In the genomic region with DNA sequence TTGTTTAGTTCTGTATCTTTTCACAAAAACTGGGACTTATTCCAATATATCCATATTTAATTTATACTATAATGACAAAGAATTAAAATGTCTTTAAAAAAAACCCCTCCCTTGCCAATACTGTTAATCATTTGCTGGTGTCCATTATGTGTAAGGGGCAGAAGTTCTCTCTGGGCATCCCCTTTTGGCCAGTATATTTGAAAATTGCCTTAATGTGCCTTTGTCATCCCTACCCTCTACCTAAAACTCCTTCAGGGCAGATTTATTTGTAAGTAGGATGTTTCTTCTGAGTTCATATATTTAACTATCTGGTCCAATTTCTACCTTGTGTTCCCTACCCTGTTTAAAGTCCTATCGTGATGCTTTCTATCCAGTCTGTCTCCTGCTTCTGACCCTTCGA, we compare ENCODE assay signal across 12 cellular contexts.
DNase-seq lines count a peak whose midpoint lies in the region; ATAC-seq, FAIRE-seq and TF ChIP-seq lines count a peak whose summit lies in the region.
"Had no signal": no experiment of that assay in that cellular context is flagged by ENCODE, and none has a peak within 500 bp of the region (broad histone marks: within the 10 kb centered on the region; RNA-seq: fewer than 3 reads in every experiment).

No MANE protein-coding gene starts in this region.

- H3K4me1 ChIP-seq in psoas muscle = peaks cover 14% of the 10 kb centered on the region
- no peaks in the 10 kb centered on the region for H3K4me1 ChIP-seq in small intestine (ENCODE audit: control insufficient read depth in 2 of 2, insufficient read depth in 1 of 2, low read depth in 1 of 2, low read length in 1 of 2)

- H3K4me3 ChIP-seq in psoas muscle = peak overlapping the region; percentile 20
- no peak overlapping the region for H3K4me3 ChIP-seq in small intestine (ENCODE audit: low read depth in 1 of 2, low read length in 2 of 2)

- H3K36me3 ChIP-seq in psoas muscle (ENCODE audit: insufficient read depth in 1 of 2, low read depth in 1 of 2) (no peaks in the 10 kb centered on the region), small intestine (ENCODE audit: control insufficient read depth in 2 of 2, insufficient read depth in 2 of 2, low read length in 2 of 2) (peaks cover 0 to 2% of the 10 kb centered on the region in 2 donors)
- H3K36me3 ChIP-seq: neutrophil had no signal

- ATAC-seq in GM19043 (IDR thresholded peaks at IDR 0.05; ENCODE audit: low read depth, unreplicated experiment) = peak; percentile 35
- ATAC-seq in HG02642 (IDR thresholded peaks at IDR 0.05; ENCODE audit: poor library complexity, unreplicated experiment) = peak; percentile 28
- ATAC-seq in HG03565 (IDR thresholded peaks at IDR 0.05; ENCODE audit: unreplicated experiment) = peak; percentile 9
- no peak for ATAC-seq in psoas muscle
- no peak for ATAC-seq in natural killer cell

- peaks cover 14 to 16% of the 10 kb centered on the region in 2 donors for H3K4me1 Mint-ChIP-seq in natural killer cell

- no peak for TF ChIP-seq CTCF in psoas muscle (IDR thresholded peaks at IDR 0.05)
- no peak for TF ChIP-seq CTCF in natural killer cell (IDR thresholded peaks at IDR 0.05)

- no peaks in the 10 kb centered on the region for H3K36me3 Mint-ChIP-seq in natural killer cell

- no peaks in the 10 kb centered on the region for H3K9me3 Mint-ChIP-seq in natural killer cell

- H3K4me3 Mint-ChIP-seq in natural killer cell = no peak overlapping the region

- H3K27me3 ChIP-seq in psoas muscle (ENCODE audit: insufficient read depth in 3 of 3, low read length in 2 of 3) = no peaks in the 10 kb centered on the region
- H3K27me3 ChIP-seq in small intestine (ENCODE audit: control insufficient read depth in 2 of 2, insufficient read depth in 2 of 2, low read length in 2 of 2) = no peaks in the 10 kb centered on the region
- H3K27me3 ChIP-seq: neutrophil had no signal

- H3K9me3 ChIP-seq in psoas muscle (no peaks in the 10 kb centered on the region), small intestine (ENCODE audit: control insufficient read depth, low read depth) (no peaks in the 10 kb centered on the region)
- H3K9me3 ChIP-seq: neutrophil had no signal

- no peak for FAIRE-seq in small intestine (lab: Jason Lieb, UNC)
- FAIRE-seq: TTC549 had no signal

- no peaks in the 10 kb centered on the region for H3K27me3 Mint-ChIP-seq in natural killer cell (ENCODE audit: low read depth in 2 of 2)

- intact Hi-C loops in psoas muscle (cut with DNase I) (no loop called here), natural killer cell (cut with micrococcal nuclease) (no loop called here)

- H3K27ac ChIP-seq in psoas muscle = peak overlapping the region; percentile 30
- no peak overlapping the region for H3K27ac ChIP-seq in small intestine (ENCODE audit: low read depth in 1 of 2, low read length in 1 of 2)
- H3K27ac ChIP-seq: neutrophil had no signal

- 69 to 78% (median 76%) methylated on average over 2 of the region's 2 CpGs for WGBS in psoas muscle, 3 donors
- WGBS in small intestine, 3 donors = 90 to 95% (median 94%) methylated on average over 2 of the region's 2 CpGs

- H3K27ac Mint-ChIP-seq in natural killer cell = no peak overlapping the region

- DNase-seq in psoas muscle (no peak), natural killer cell (no peak), globus pallidus (ENCODE audit: low spot score) (no peak), small intestine (no peak)
- no peak for DNase-seq in activated CD4-positive, CD25-positive, alpha-beta regulatory T cell (lab: John Stamatoyannopoulos, UW)
- DNase-seq: DND-41, NCI-H82 had no signal

Comparison
In these comparisons a context has a peak if more than half of its experiments do, and no peak if none do; other contexts are left out.
1. ATAC-seq: peak in GM19043 (single experiment), HG02642 (single experiment) and HG03565 (single experiment); none in psoas muscle (0 of 4) and natural killer cell (0 of 3).